ENCODE assay signal across 15 cellular contexts in the genomic region with DNA sequence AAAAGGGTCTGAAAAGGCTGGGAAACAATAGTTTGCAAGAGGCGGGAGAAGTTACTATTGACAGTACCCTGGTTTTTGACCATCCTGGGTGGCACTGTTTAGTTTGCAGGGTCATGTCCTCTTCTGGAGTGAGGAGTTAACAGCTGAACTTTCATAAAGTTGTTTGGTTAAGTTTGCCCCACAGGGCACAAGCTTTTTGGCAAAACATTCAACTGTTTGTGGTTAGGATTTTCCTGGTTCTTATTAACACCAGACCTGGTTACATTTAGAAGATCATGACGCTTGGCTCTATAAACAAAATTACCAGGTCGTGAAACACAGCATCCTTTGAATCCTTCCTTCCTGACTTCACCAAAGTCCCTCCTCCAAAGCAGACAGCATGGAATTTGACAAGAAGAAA.
"Had no signal": no experiment of that assay in that cellular context is flagged by ENCODE, and none has a peak within 500 bp of the region (broad histone marks: within the 10 kb centered on the region; RNA-seq: fewer than 3 reads in every experiment).

No MANE protein-coding gene starts in this region.

- H3K36me3 ChIP-seq: left lung, thyroid gland had no signal

- ATAC-seq: left lung; mucosa of descending colon; naive thymus-derived CD8-positive, alpha-beta T cell; stimulated activated naive B cell treated with anti-CD40 and anti-IgM and Interleukin-4, amounts not matched to agents 10 μg/mL and 1 μg/mL and 100 μg/mL, for 72 hours had no signal

- H3K27ac ChIP-seq: esophagus squamous epithelium, left lung, thyroid gland had no signal

- H3K4me3 ChIP-seq: esophagus squamous epithelium, left lung, mucosa of descending colon, thyroid gland had no signal

- H3K27me3 ChIP-seq: esophagus squamous epithelium, left lung, thyroid gland had no signal

- H3K9me3 ChIP-seq: esophagus squamous epithelium, left lung, mucosa of descending colon, thyroid gland had no signal

- DNase-seq: activated CD4-positive, alpha-beta T cell treated with anti-CD3 and anti-CD28 coated beads, Interleukin-2, amount 10 ng/mL, durations not matched to agents 24 days and 14 days; activated CD4-positive, CD25-positive, alpha-beta regulatory T cell; activated gamma-delta T cell treated with Interleukin-2 at 50 U/mL for 16 hours; activated naive CD8-positive, alpha-beta T cell treated with anti-CD3 and anti-CD28 coated beads for 36 hours; cortex of kidney; effector CD4-positive, alpha-beta T cell; esophagus squamous epithelium; hippocampal formation; left lung; mucosa of descending colon; naive thymus-derived CD8-positive, alpha-beta T cell; retina; stimulated activated CD4-positive, alpha-beta T cell treated with anti-CD3 and anti-CD28 coated beads, Interleukin-4, amount 100 ng/mL, for 1 hour; stimulated activated naive B cell treated with anti-CD40 and anti-IgM and Interleukin-4, amounts not matched to agents 10 μg/mL and 1 μg/mL and 100 μg/mL, for 72 hours; thyroid gland had no signal
